In genomic region chr2:166088634-166089033, GRCh38 we compare ENCODE assay signal across 33 cellular contexts. TPM values are rescaled to one million over a fixed set of nuclear protein-coding genes. Genes with fewer than 3 reads are reported as not detected.
A peak's percentile ranks its signal among the peaks of the same experiment; 100 is the strongest.
DNase-seq lines count a peak whose midpoint lies in the region; ATAC-seq, FAIRE-seq and TF ChIP-seq lines count a peak whose summit lies in the region.
"Had no signal": no experiment of that assay in that cellular context is flagged by ENCODE, and none has a peak within 500 bp of the region (broad histone marks: within the 10 kb centered on the region; RNA-seq: fewer than 3 reads in every experiment).

No MANE protein-coding gene starts in this region.

- ATAC-seq in left lung, result peak; percentile 16
- ATAC-seq: activated CD4-positive, CD25-positive, alpha-beta regulatory T cell treated with anti-CD3 and anti-CD28 coated beads, Interleukin-2, amount 50 U/mL, for 24 hours; foreskin keratinocyte; naive thymus-derived CD4-positive, alpha-beta T cell; stimulated activated naive B cell treated with anti-CD40 and anti-IgM and Interleukin-4, amounts not matched to agents 10 μg/mL and 1 μg/mL and 100 μg/mL, for 72 hours had no signal

- H3K9me3 ChIP-seq in endothelial cell of umbilical vein (replicated peaks; ENCODE audit: control insufficient read depth, insufficient read depth, low read length), result no peaks in the 10 kb centered on the region
- H3K9me3 ChIP-seq in left lung, result no peaks in the 10 kb centered on the region
- H3K9me3 ChIP-seq: BLaER1, right atrium auricular region, SJCRH30, testis had no signal

- DNase-seq in CD14-positive monocyte (ENCODE audit: low spot score) (peak; percentile 71), NCI-H226 (peak; percentile 74), endothelial cell of umbilical vein (ENCODE audit: low read depth, low spot score) (peak; percentile 97), left lung (no peak), DMS53 (lab: John Stamatoyannopoulos, UW) (no peak), NCI-H1105 (lab: John Stamatoyannopoulos, UW) (no peak), NCI-H82 (lab: John Stamatoyannopoulos, UW) (no peak)
- DNase-seq in activated CD8-positive, alpha-beta memory T cell treated with anti-CD3 and anti-CD28 coated beads, Interleukin-2, amount 50 U/mL, for 48 hours, result no peak
- DNase-seq: activated CD4-positive, alpha-beta memory T cell treated with anti-CD3 and anti-CD28 coated beads for 36 hours; activated effector memory CD4-positive, alpha-beta T cell treated with anti-CD3 and anti-CD28 coated beads, Interleukin-2, amount 50 U/mL, for 16 hours; DND-41; endodermal cell; foreskin keratinocyte; H9; naive thymus-derived CD4-positive, alpha-beta T cell; NCI-H146; NCI-H2171; NCI-H524; SJCRH30; stimulated activated CD4-positive, alpha-beta T cell treated with anti-CD3 and anti-CD28 coated beads, Interleukin-12 subunit alpha, Interleukin-12 subunit beta, amount 100 ng/mL, for 4 hours; stimulated activated CD4-positive, alpha-beta T cell treated with anti-CD3 and anti-CD28 coated beads, Interleukin-4, amount 100 ng/mL, for 24 hours; stimulated activated naive B cell treated with anti-CD40 and anti-IgM and Interleukin-4, amounts not matched to agents 10 μg/mL and 1 μg/mL and 100 μg/mL, for 72 hours; T-helper 1 cell; testis had no signal

- no peak overlapping the region for H3K4me2 ChIP-seq in endothelial cell of umbilical vein (ENCODE audit: insufficient read depth, low read length)
- H3K4me2 ChIP-seq: BLaER1 had no signal

- POLR2A ChIA-PET in endothelial cell of umbilical vein (lab: Charles Lee), result no interaction called here

- H3K27me3 ChIP-seq in endothelial cell of umbilical vein (ENCODE audit: control insufficient read depth in 2 of 2, insufficient read depth in 2 of 2, low read length in 2 of 2), result no peaks in the 10 kb centered on the region
- H3K27me3 ChIP-seq in left lung, result no peaks in the 10 kb centered on the region
- H3K27me3 ChIP-seq: BLaER1, foreskin keratinocyte, right atrium auricular region, SJCRH30, testis had no signal

- H3K9me1 ChIP-seq in endothelial cell of umbilical vein (replicated peaks; ENCODE audit: control insufficient read depth, extremely low read depth, insufficient read depth, low read length), result no peaks in the 10 kb centered on the region

- intact Hi-C loops in CD14-positive monocyte (cut with micrococcal nuclease), result no loop called here
- intact Hi-C loops in endothelial cell of umbilical vein (cut with micrococcal nuclease), result loop anchor here (2.0 kb wide), 3 partner anchors 20 to 32 kb away; no protein-coding TSS in a partner anchor
- intact Hi-C loops in left lung (cut with DNase I), result no loop called here

- H2AFZ ChIP-seq in endothelial cell of umbilical vein (ENCODE audit: low read depth, low read length), result no peak overlapping the region

- no peak overlapping the region for H3K4me3 Mint-ChIP-seq in CD14-positive monocyte
- H3K4me3 Mint-ChIP-seq: activated CD4-positive, alpha-beta memory T cell treated with anti-CD3 and anti-CD28 coated beads for 36 hours; endodermal cell; H9; mesothelial cell of epicardium; naive thymus-derived CD4-positive, alpha-beta T cell; stimulated activated naive B cell treated with anti-CD40 and anti-IgM and Interleukin-4, amounts not matched to agents 10 μg/mL and 1 μg/mL and 100 μg/mL, for 72 hours had no signal

- H3K27me3 Mint-ChIP-seq in CD14-positive monocyte (ENCODE audit: low read depth in 3 of 3), result peaks cover 0 to 3% (median 2%) of the 10 kb centered on the region in 3 donors
- H3K27me3 Mint-ChIP-seq: activated CD4-positive, alpha-beta memory T cell treated with anti-CD3 and anti-CD28 coated beads for 36 hours; stimulated activated naive B cell treated with anti-CD40 and anti-IgM and Interleukin-4, amounts not matched to agents 10 μg/mL and 1 μg/mL and 100 μg/mL, for 72 hours had no signal

- TF ChIP-seq POLR2A in endothelial cell of umbilical vein (IDR thresholded peaks at IDR 0.05; ENCODE audit: low read depth, low read length), result no peak

- H3K27ac ChIP-seq in endothelial cell of umbilical vein (ENCODE audit: insufficient read depth, low read depth, low read length) (peak overlapping the region; percentile 61), left lung (no peak overlapping the region)
- H3K27ac ChIP-seq: BLaER1, foreskin keratinocyte, HL-60, right atrium auricular region, SJCRH30, testis had no signal

- no peaks in the 10 kb centered on the region for H3K79me2 ChIP-seq in endothelial cell of umbilical vein (ENCODE audit: control insufficient read depth, insufficient read depth, low read length)

- H3K36me3 Mint-ChIP-seq in CD14-positive monocyte, result peaks cover 0 to 3% of the 10 kb centered on the region in 2 donors
- H3K36me3 Mint-ChIP-seq: activated CD4-positive, alpha-beta memory T cell treated with anti-CD3 and anti-CD28 coated beads for 36 hours; mesothelial cell of epicardium; naive thymus-derived CD4-positive, alpha-beta T cell; stimulated activated naive B cell treated with anti-CD40 and anti-IgM and Interleukin-4, amounts not matched to agents 10 μg/mL and 1 μg/mL and 100 μg/mL, for 72 hours had no signal

- FAIRE-seq in endothelial cell of umbilical vein (lab: Jason Lieb, UNC), result peak; percentile 72
- FAIRE-seq: colon, GM12891, RCC 7860, urothelium cell line had no signal

- H3K4me1 ChIP-seq in endothelial cell of umbilical vein (ENCODE audit: control insufficient read depth, extremely low read depth, insufficient read depth, low read length) (peaks cover 21% of the 10 kb centered on the region), left lung (peaks cover 0 to 13% of the 10 kb centered on the region in 2 donors)
- H3K4me1 ChIP-seq: foreskin keratinocyte, right atrium auricular region, testis had no signal

- H3K9me3 Mint-ChIP-seq in CD14-positive monocyte, result peaks cover 0 to 3% (median 0%) of the 10 kb centered on the region in 7 donors
- H3K9me3 Mint-ChIP-seq: activated CD4-positive, alpha-beta memory T cell treated with anti-CD3 and anti-CD28 coated beads for 36 hours; endodermal cell; H9; mesothelial cell of epicardium; stimulated activated naive B cell treated with anti-CD40 and anti-IgM and Interleukin-4, amounts not matched to agents 10 μg/mL and 1 μg/mL and 100 μg/mL, for 72 hours had no signal

- no TSS peak for BruUV-seq in endothelial cell of umbilical vein (replicated peaks; lab: Mats Ljungman, UMichigan)

- CTCF ChIA-PET in endothelial cell of umbilical vein (lab: Charles Lee), result interaction anchor here (1.1 kb wide), 1 partner anchor 21 kb away, joined by 3 read pairs; no protein-coding TSS in a partner anchor

- H4K20me1 ChIP-seq in endothelial cell of umbilical vein (replicated peaks; ENCODE audit: control insufficient read depth, extremely low read depth, insufficient read depth, low read length), result no peaks in the 10 kb centered on the region
- H4K20me1 ChIP-seq: BLaER1 had no signal

- no peak for TF ChIP-seq CTCF in CD14-positive monocyte (IDR thresholded peaks at IDR 0.05)
- no peak for TF ChIP-seq CTCF in endothelial cell of umbilical vein (IDR thresholded peaks at IDR 0.05; ENCODE audit: extremely low read depth in 1 of 2, insufficient read depth in 1 of 2, low read depth in 1 of 2, low read length in 2 of 2)
- no peak for TF ChIP-seq CTCF in left lung (IDR thresholded peaks at IDR 0.05)

- H3K27ac Mint-ChIP-seq in CD14-positive monocyte, result peak overlapping the region; percentile 5 to 95 (median 89)
- H3K27ac Mint-ChIP-seq: activated CD4-positive, alpha-beta memory T cell treated with anti-CD3 and anti-CD28 coated beads for 36 hours; endodermal cell; mesothelial cell of epicardium; naive thymus-derived CD4-positive, alpha-beta T cell; stimulated activated naive B cell treated with anti-CD40 and anti-IgM and Interleukin-4, amounts not matched to agents 10 μg/mL and 1 μg/mL and 100 μg/mL, for 72 hours had no signal

- H3K4me3 ChIP-seq in endothelial cell of umbilical vein (replicated peaks in 1 of 3; ENCODE audit: insufficient read depth in 1 of 3, low read depth in 1 of 3, low read length in 3 of 3) (no peak overlapping the region), left lung (no peak overlapping the region)
- H3K4me3 ChIP-seq: BLaER1, right atrium auricular region, SJCRH30, testis had no signal

- H3K36me3 ChIP-seq in endothelial cell of umbilical vein (ENCODE audit: control insufficient read depth in 2 of 2, extremely low read depth in 1 of 2, insufficient read depth in 2 of 2, low read length in 2 of 2) (no peaks in the 10 kb centered on the region), left lung (no peaks in the 10 kb centered on the region)
- H3K36me3 ChIP-seq: BLaER1, right atrium auricular region, SJCRH30 had no signal

- H3K4me1 Mint-ChIP-seq in CD14-positive monocyte, result peaks cover 49% of the 10 kb centered on the region
- H3K4me1 Mint-ChIP-seq: mesothelial cell of epicardium; stimulated activated naive B cell treated with anti-CD40 and anti-IgM and Interleukin-4, amounts not matched to agents 10 μg/mL and 1 μg/mL and 100 μg/mL, for 72 hours had no signal

- dilution Hi-C loops in endothelial cell of umbilical vein (cut with MboI; ENCODE audit: extremely low pct_ligation_motif_present, low sequenced_read_pairs), result no loop called here

- no peak overlapping the region for H3K9ac ChIP-seq in endothelial cell of umbilical vein (replicated peaks; ENCODE audit: extremely low read depth, insufficient read depth, low read length)
- H3K9ac ChIP-seq: BLaER1 had no signal

TF ChIP-seq in endothelial cell of umbilical vein, 7 proteins besides CTCF, POLR2A, EP300 and RAD21 (continues in another document):
- TF ChIP-seq, protein P1, sequence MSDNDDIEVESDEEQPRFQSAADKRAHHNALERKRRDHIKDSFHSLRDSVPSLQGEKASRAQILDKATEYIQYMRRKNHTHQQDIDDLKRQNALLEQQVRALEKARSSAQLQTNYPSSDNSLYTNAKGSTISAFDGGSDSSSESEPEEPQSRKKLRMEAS (IDR thresholded peaks at IDR 0.05; ENCODE audit: insufficient read depth, insufficient read length), result no peak
- peak; percentile 91 for TF ChIP-seq JUN (IDR thresholded peaks at IDR 0.05; ENCODE audit: borderline replicate concordance, insufficient read depth, insufficient read length, low read depth)
- no peak for TF ChIP-seq EZH2 (IDR thresholded peaks at IDR 0.05; ENCODE audit: borderline replicate concordance, low read depth, low read length, severe bottlenecking)
- peak; percentile 86 for TF ChIP-seq GATA2 (IDR thresholded peaks at IDR 0.05; ENCODE audit: insufficient read depth, insufficient read length, low read depth, low read length)
- peak; percentile 68 for TF ChIP-seq FOS (IDR thresholded peaks at IDR 0.05; ENCODE audit: borderline replicate concordance, insufficient read depth, low read length)

RNA-seq across cellular contexts. Expression of gene SCN1A, which starts 39.2 kb away (rescaled TPM):
- polyA plus RNA-seq in CD14-positive monocyte (not detected), endothelial cell of umbilical vein (not detected in 2 replicates)
- total RNA-seq in endothelial cell of umbilical vein (not detected in 2 replicates), left lung (10 to 100 TPM in 1 of 2 donors, 1 to 10 TPM in 1; 7.1 to 18.0 TPM)
- 0.01 TPM in 1 of 2 replicates, not detected in the other for polyA plus RNA-seq in endothelial cell of umbilical vein (2011; cell fraction: cytosol; rRNA removed)
- polyA plus RNA-seq in endothelial cell of umbilical vein (2011; cell fraction: nucleus; rRNA removed), result 0.03 and 0.06 TPM in 2 replicates
- not detected in 2 replicates for polyA plus RNA-seq in endothelial cell of umbilical vein (2012)
- polyA minus RNA-seq in endothelial cell of umbilical vein, result not detected in 2 replicates
- not detected for polyA minus RNA-seq in endothelial cell of umbilical vein (2011; cell fraction: cytosol; rRNA and poly(A)+ RNA removed)
- 0.05 and 0.24 TPM in 2 replicates for polyA minus RNA-seq in endothelial cell of umbilical vein (2011; cell fraction: nucleus; rRNA and poly(A)+ RNA removed)
- total RNA-seq: activated CD4-positive, alpha-beta memory T cell treated with anti-CD3 and anti-CD28 coated beads for 36 hours; endodermal cell; foreskin keratinocyte; naive thymus-derived CD4-positive, alpha-beta T cell; SJCRH30 had no signal
- polyA plus RNA-seq: foreskin keratinocyte; naive thymus-derived CD4-positive, alpha-beta T cell had no signal

Comparison
In these comparisons a context has a peak if more than half of its experiments do, and no peak if none do; other contexts are left out.
1. DNase-seq: peak in CD14-positive monocyte (single experiment), NCI-H226 (single experiment) and endothelial cell of umbilical vein (single experiment); none in left lung (0 of 2), DMS53 (single experiment), NCI-H1105 (single experiment), NCI-H82 (single experiment) and activated CD8-positive, alpha-beta memory T cell treated with anti-CD3 and anti-CD28 coated beads, Interleukin-2, amount 50 U/mL, for 48 hours (single experiment).